ENCODE assay signal across 8 cellular contexts in the genomic region with DNA sequence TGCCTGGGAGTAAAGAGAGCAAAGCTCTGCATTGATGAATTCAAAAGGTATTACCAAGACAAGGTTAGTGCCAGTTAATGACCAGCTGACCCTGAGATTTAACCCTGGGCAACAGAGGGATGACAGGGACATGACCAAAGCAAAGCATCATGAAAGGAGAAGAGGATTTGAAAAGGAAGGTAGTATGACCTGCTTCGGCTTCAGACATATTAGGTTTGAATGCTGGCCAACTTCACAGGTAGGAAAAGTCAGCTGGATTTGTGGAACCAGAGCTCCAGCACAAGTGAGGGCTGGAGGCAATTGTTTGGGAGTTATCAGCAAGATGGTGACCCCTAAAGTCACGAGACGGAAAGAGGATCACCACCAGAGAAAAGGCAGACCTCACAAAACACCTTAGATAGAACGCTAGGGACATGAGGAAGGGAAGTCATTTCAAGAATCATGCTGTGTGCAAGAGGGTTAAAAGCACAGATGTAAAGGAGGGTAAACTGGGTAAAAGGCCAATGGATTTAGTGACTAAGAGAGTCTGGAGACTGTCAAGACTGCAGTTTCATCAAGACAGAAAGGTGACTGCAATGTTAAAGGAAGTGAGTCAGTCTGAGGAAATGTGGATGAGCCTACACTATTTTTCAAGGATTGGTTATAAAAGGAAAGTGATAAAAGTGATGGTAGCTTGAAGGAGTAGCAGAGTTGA. TPM values are rescaled to one million over a fixed set of nuclear protein-coding genes. Genes with fewer than 3 reads are reported as not detected.
DNase-seq lines count a peak whose midpoint lies in the region; ATAC-seq and TF ChIP-seq lines count a peak whose summit lies in the region.

No MANE protein-coding gene starts in this region.

- H2AFZ ChIP-seq in H9 (ENCODE audit: low read length): no peak overlapping the region

- no CpG with 5 or more reads among the region's 4 CpGs for WGBS in H9 (ENCODE audit: extremely low coverage, insufficient read length, low lambda C conversion rate)

- no peak overlapping the region for H2BK12ac ChIP-seq in H9 (ENCODE audit: insufficient read length, low read depth, low read length)

- no peaks in the 10 kb centered on the region for H3K27me3 Mint-ChIP-seq in H9 (ENCODE audit: low read depth)

- no peak overlapping the region for H2BK20ac ChIP-seq in H9 (ENCODE audit: low read depth, low read length, poor library complexity, severe bottlenecking)

- H3K4me3 ChIP-seq in AG10803 (ENCODE audit: low read length): no peak overlapping the region
- peak overlapping the region in 1 of 2 experiments; percentile 6; a peak in 1 of 4 replicates for H3K4me3 ChIP-seq in Panc1 (ENCODE audit: low read depth in 2 of 2, low read length in 2 of 2)

- H3K27ac Mint-ChIP-seq in H9: no peak overlapping the region

- no peak overlapping the region for H3K18ac ChIP-seq in H9 (ENCODE audit: insufficient read length, low read depth, low read length)

- H3T11ph ChIP-seq in H9 (ENCODE audit: low read length): no peak overlapping the region

- H2BK15ac ChIP-seq in H9 (ENCODE audit: low read depth, low read length): no peak overlapping the region

- H4K5ac ChIP-seq in H9 (ENCODE audit: insufficient read length, low read depth, low read length): no peak overlapping the region

- no peak overlapping the region for H3K14ac ChIP-seq in H9 (ENCODE audit: insufficient read depth, low read length)

- no peak overlapping the region for H2BK5ac ChIP-seq in H9 (ENCODE audit: insufficient read length, low read length)

- no peak overlapping the region for H3K9ac ChIP-seq in H9 (ENCODE audit: extremely low read depth, insufficient read length, low read length)

- H3K36me3 Mint-ChIP-seq in H9 (ENCODE audit: insufficient read depth in 1 of 3, low read depth in 3 of 3): no peaks in the 10 kb centered on the region

- no peaks in the 10 kb centered on the region for H3K9me3 Mint-ChIP-seq in H9

- no peaks in the 10 kb centered on the region for H3K36me3 ChIP-seq in Panc1 (ENCODE audit: control insufficient read depth, insufficient read depth, low read length)

- CTCF ChIA-PET in Panc1 (lab: Charles Lee): no interaction called here

- no peaks in the 10 kb centered on the region for H3K9me3 ChIP-seq in Panc1 (ENCODE audit: control insufficient read depth, insufficient read depth, low read depth, low read length)
- H3K9me3 ChIP-seq in H9 (ENCODE audit: control insufficient read depth, low read depth, low read length): no peaks in the 10 kb centered on the region

- no peaks in the 10 kb centered on the region for H4K20me1 ChIP-seq in H9 (ENCODE audit: control insufficient read depth, insufficient read depth, insufficient read length)

- intact Hi-C loops in Panc1 (cut with micrococcal nuclease; ENCODE audit: unreplicated experiment): no loop called here

- ATAC-seq in GM21717 (IDR thresholded peaks at IDR 0.05; ENCODE audit: unreplicated experiment) (peak; percentile 48), Panc1 (peak; percentile 88), GM18517 (IDR thresholded peaks at IDR 0.05; ENCODE audit: unreplicated experiment) (no peak), HG03097 (IDR thresholded peaks at IDR 0.05; ENCODE audit: low FRiP score, unreplicated experiment) (no peak)

- POLR2A ChIA-PET in Panc1 (lab: Charles Lee): no interaction called here

- H3K56ac ChIP-seq in H9 (ENCODE audit: insufficient read length, low read depth, low read length): no peak overlapping the region

- H3K79me2 ChIP-seq in H9 (ENCODE audit: insufficient read depth, low read length): no peaks in the 10 kb centered on the region

- DNase-seq in AG10803 (ENCODE audit: low read depth): peak; percentile 95
- peak; percentile 95 for DNase-seq in Panc1 (ENCODE audit: low read depth, low spot score)
- DNase-seq in iris pigment epithelial cell (ENCODE audit: low read depth): peak; percentile 97
- DNase-seq in H9: no peak
- no peak for DNase-seq in activated T-cell treated with anti-CD3 and anti-CD28 coated beads for 4 hours

- H3K23ac ChIP-seq in H9 (ENCODE audit: insufficient read length, low read depth, low read length): no peak overlapping the region

- no peak overlapping the region for H4K8ac ChIP-seq in H9 (replicated peaks; ENCODE audit: insufficient read length, low read depth, low read length)

- no peak overlapping the region for H3K4me2 ChIP-seq in H9 (ENCODE audit: insufficient read depth, insufficient read length, low read length)

- no peak overlapping the region for H3K4me3 Mint-ChIP-seq in H9

- no peak overlapping the region for H2AK5ac ChIP-seq in H9 (ENCODE audit: insufficient read length, low read length)

- H3K4ac ChIP-seq in H9 (ENCODE audit: low read depth, low read length): no peak overlapping the region

- H3K4me1 Mint-ChIP-seq in H9: 0 out of 4 replicates have a peak, but pooled peaks cover 0 to 3% of the 10 kb centered on the region in 2 experiments

- peak overlapping the region; percentile 5 for H3K27ac ChIP-seq in Panc1 (ENCODE audit: low read length)
- H3K27ac ChIP-seq in H9 (ENCODE audit: insufficient read length, low read depth, low read length): no peak overlapping the region

- H3K27me3 ChIP-seq in Panc1 (ENCODE audit: control insufficient read depth, insufficient read depth, low read length) (no peaks in the 10 kb centered on the region), H9 (ENCODE audit: insufficient read depth, low read length) (no peaks in the 10 kb centered on the region)

- H2BK120ac ChIP-seq in H9 (ENCODE audit: low read depth, low read length, poor library complexity, severe bottlenecking): no peak overlapping the region

- H3K23me2 ChIP-seq in H9 (ENCODE audit: insufficient read length, low read depth, low read length, poor library complexity, severe bottlenecking): no peaks in the 10 kb centered on the region

- H3K4me1 ChIP-seq in Panc1 (ENCODE audit: control insufficient read depth, insufficient read depth, low read length) (peaks cover 9% of the 10 kb centered on the region), H9 (ENCODE audit: insufficient read depth, low read length) (no peaks in the 10 kb centered on the region; the same call in 1 of the 2 replicates)

- in situ Hi-C loops in Panc1 (cut with HindIII; ENCODE audit: low pct_unique_long_range_greater_than_20kb, low sequenced_read_pairs): no loop called here

- H4K91ac ChIP-seq in H9 (ENCODE audit: insufficient read length, low read depth, low read length): no peak overlapping the region

- TF ChIP-seq CTCF in AG10803 (conservative IDR thresholded peaks at IDR 0.05; ENCODE audit: low read length) (no peak; the same call in 1 of the 2 replicates), Panc1 (IDR thresholded peaks at IDR 0.05) (no peak), H9 (conservative IDR thresholded peaks at IDR 0.05) (no peak)

- BruUV-seq in Panc1 (replicated peaks; lab: Mats Ljungman, UMichigan): no TSS peak

- H3K79me1 ChIP-seq in H9 (ENCODE audit: insufficient read depth, low read depth, low read length, poor library complexity, severe bottlenecking): peaks cover 4% of the 10 kb centered on the region

RNA-seq across cellular contexts. Expression of a gene that starts 45.6 kb away (rescaled TPM):
- total RNA-seq in Panc1 (2021; ENCODE audit: unreplicated experiment): 11.5 TPM
- polyA plus RNA-seq in Panc1 (2012; ENCODE audit: insufficient read length): 5.8 TPM
- 14.9 and 15.3 TPM in 2 replicates for total RNA-seq in H9 (2021)

Comparison
In these comparisons a context has a peak if more than half of its experiments do, and no peak if none do; other contexts are left out.
1. DNase-seq: peak in AG10803 (single experiment), Panc1 (single experiment) and iris pigment epithelial cell (single experiment); none in H9 (single experiment) and activated T-cell treated with anti-CD3 and anti-CD28 coated beads for 4 hours (single experiment).
2. ATAC-seq: peak in GM21717 (single experiment) and Panc1 (single experiment); none in GM18517 (single experiment) and HG03097 (single experiment).